ENCODE assay signal across 11 cellular contexts in the genomic region with DNA sequence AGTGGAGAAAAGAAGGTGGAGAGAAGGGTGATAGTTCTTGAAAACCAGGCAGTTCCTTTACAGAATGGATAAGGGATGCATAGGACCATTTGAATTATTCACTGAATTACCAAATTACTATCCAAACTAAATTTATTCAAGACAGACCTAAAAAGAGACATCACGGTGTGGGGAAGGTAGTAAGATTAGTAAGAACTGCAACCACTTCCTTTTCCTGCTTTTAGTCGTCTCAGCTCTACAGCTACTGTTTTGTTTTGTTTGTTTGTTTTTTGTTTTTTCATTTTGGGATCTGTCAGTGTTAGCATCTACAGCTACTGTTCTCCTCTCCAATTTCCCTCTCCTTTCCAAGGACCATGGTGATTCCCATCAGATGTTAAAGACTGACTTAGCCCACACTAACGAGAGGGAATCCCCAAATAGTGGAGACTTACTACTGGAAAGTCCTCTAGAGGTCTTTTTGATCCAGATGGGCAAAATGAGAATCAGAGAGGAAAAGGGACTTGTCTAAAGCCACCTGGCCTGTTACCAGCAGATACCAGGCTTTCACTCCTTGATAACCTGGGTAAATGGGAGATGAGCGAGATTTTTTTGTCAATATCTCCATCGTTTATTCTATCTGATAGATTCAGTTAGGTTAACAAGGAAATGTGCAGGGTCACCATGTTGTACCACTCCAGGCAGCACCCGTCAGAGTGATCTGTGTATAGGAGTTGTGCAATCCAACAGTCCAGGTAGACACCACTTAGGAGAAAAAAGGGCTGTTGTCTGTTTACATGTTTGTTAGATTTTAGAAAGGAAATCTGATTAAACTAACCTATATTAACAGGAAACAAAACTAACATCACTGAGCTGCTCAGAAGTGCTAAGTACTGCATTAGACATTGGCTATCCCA. TPM values are rescaled to one million over a fixed set of nuclear protein-coding genes. Genes with fewer than 3 reads are reported as not detected.
A peak's percentile ranks its signal among the peaks of the same experiment; 100 is the strongest.
DNase-seq lines count a peak whose midpoint lies in the region; ATAC-seq, FAIRE-seq and TF ChIP-seq lines count a peak whose summit lies in the region.
"Had no signal": no experiment of that assay in that cellular context is flagged by ENCODE, and none has a peak within 500 bp of the region (broad histone marks: within the 10 kb centered on the region; RNA-seq: fewer than 3 reads in every experiment).

No MANE protein-coding gene starts in this region.

- FAIRE-seq in kidney (lab: Jason Lieb, UNC): no peak

- H3K4me3 ChIP-seq in MM.1S (ENCODE audit: low read length) (0 out of 2 replicates have a peak overlapping the region, but pooled peaks have one; percentile 10), kidney (ENCODE audit: low read length in 2 of 2) (no peak overlapping the region)
- H3K4me3 ChIP-seq: esophagus squamous epithelium had no signal

- H3K36me3 ChIP-seq in MM.1S (replicated peaks; ENCODE audit: insufficient read depth, low read length) (peaks cover 19% of the 10 kb centered on the region; the same call in 1 of the 2 replicates), kidney (ENCODE audit: control insufficient read depth in 1 of 2, insufficient read depth in 2 of 2, low read length in 2 of 2) (no peaks in the 10 kb centered on the region)
- H3K36me3 ChIP-seq: esophagus squamous epithelium had no signal

- peaks cover 96% of the 10 kb centered on the region for H3K79me2 ChIP-seq in MM.1S (ENCODE audit: low read length)

- DNase-seq in activated CD8-positive, alpha-beta memory T cell treated with anti-CD3 and anti-CD28 coated beads, Interleukin-2, amount 10 ng/mL, durations not matched to agents 7 days and 5 days: no peak
- DNase-seq in activated CD8-positive, alpha-beta memory T cell treated with anti-CD3 and anti-CD28 coated beads for 24 hours: no peak
- DNase-seq in MM.1S (peak; percentile 50), OCI-M2 (lab: John Stamatoyannopoulos, UW; ENCODE audit: unreplicated experiment) (no peak), kidney (no peak), glutamatergic neuron (no peak)
- DNase-seq: esophagus squamous epithelium, NCI-H1048 had no signal

- H3K4me2 ChIP-seq in MM.1S (ENCODE audit: low read depth, low read length): peak overlapping the region; percentile 64

- H3K4me3 Mint-ChIP-seq in activated CD8-positive, alpha-beta memory T cell treated with anti-CD3 and anti-CD28 coated beads, Interleukin-2, amount 10 ng/mL, durations not matched to agents 7 days and 5 days: peak overlapping the region; percentile 61
- H3K4me3 Mint-ChIP-seq in stimulated activated memory B cell treated with anti-CD40 and anti-IgM and Interleukin-4, amounts not matched to agents 10 μg/mL and 1 μg/mL and 100 μg/mL, for 72 hours: peak overlapping the region; percentile 34
- no peak overlapping the region for H3K4me3 Mint-ChIP-seq in glutamatergic neuron (ENCODE audit: unreplicated experiment)

- H3K9me2 ChIP-seq in MM.1S (replicated peaks; ENCODE audit: insufficient read depth, low read length): no peaks in the 10 kb centered on the region

- peak; percentile 90 for ATAC-seq in activated CD8-positive, alpha-beta memory T cell treated with anti-CD3 and anti-CD28 coated beads, Interleukin-2, amount 10 ng/mL, durations not matched to agents 7 days and 5 days
- peak; percentile 61 for ATAC-seq in GM21737 (IDR thresholded peaks at IDR 0.05; ENCODE audit: unreplicated experiment)
- peak; percentile 79 for ATAC-seq in stimulated activated memory B cell treated with anti-CD40 and anti-IgM and Interleukin-4, amounts not matched to agents 10 μg/mL and 1 μg/mL and 100 μg/mL, for 72 hours

- peaks cover 86% of the 10 kb centered on the region for H3K36me3 Mint-ChIP-seq in activated CD8-positive, alpha-beta memory T cell treated with anti-CD3 and anti-CD28 coated beads, Interleukin-2, amount 10 ng/mL, durations not matched to agents 7 days and 5 days
- H3K36me3 Mint-ChIP-seq in stimulated activated memory B cell treated with anti-CD40 and anti-IgM and Interleukin-4, amounts not matched to agents 10 μg/mL and 1 μg/mL and 100 μg/mL, for 72 hours: peaks cover 68% of the 10 kb centered on the region
- H3K36me3 Mint-ChIP-seq in glutamatergic neuron (ENCODE audit: unreplicated experiment): no peaks in the 10 kb centered on the region

- no peaks in the 10 kb centered on the region for H3K9me3 ChIP-seq in MM.1S (replicated peaks; ENCODE audit: insufficient read depth, low read length)
- no peaks in the 10 kb centered on the region for H3K9me3 ChIP-seq in kidney (ENCODE audit: control insufficient read depth in 1 of 2, low read length in 2 of 2)
- H3K9me3 ChIP-seq: esophagus squamous epithelium had no signal

- H3K4me1 ChIP-seq in MM.1S (ENCODE audit: low read length) (peaks cover 53% of the 10 kb centered on the region), kidney (ENCODE audit: control insufficient read depth in 1 of 2, insufficient read depth in 1 of 2, low read depth in 1 of 2, low read length in 2 of 2) (peaks cover 0 to 2% of the 10 kb centered on the region in 2 donors)

- no peaks in the 10 kb centered on the region for H3K27me3 ChIP-seq in MM.1S (replicated peaks; ENCODE audit: insufficient read depth, low read length)
- H3K27me3 ChIP-seq: esophagus squamous epithelium had no signal

- no peaks in the 10 kb centered on the region for H4K20me1 ChIP-seq in MM.1S (ENCODE audit: insufficient read depth, low read length)

- H3K27ac ChIP-seq in MM.1S (ENCODE audit: low read length) (peak overlapping the region; percentile 63; the same call in 1 of the 2 replicates), kidney (ENCODE audit: low read depth in 2 of 2, low read length in 2 of 2) (no peak overlapping the region)
- H3K27ac ChIP-seq: esophagus squamous epithelium had no signal

- no peak overlapping the region for H2AFZ ChIP-seq in MM.1S (ENCODE audit: low read length)

- H3F3A ChIP-seq in MM.1S (ENCODE audit: insufficient read depth, low read length): peaks cover 23% of the 10 kb centered on the region; the same call in 1 of the 2 replicates

- H3K27me3 Mint-ChIP-seq in activated CD8-positive, alpha-beta memory T cell treated with anti-CD3 and anti-CD28 coated beads, Interleukin-2, amount 10 ng/mL, durations not matched to agents 7 days and 5 days: no peaks in the 10 kb centered on the region
- no peaks in the 10 kb centered on the region for H3K27me3 Mint-ChIP-seq in stimulated activated memory B cell treated with anti-CD40 and anti-IgM and Interleukin-4, amounts not matched to agents 10 μg/mL and 1 μg/mL and 100 μg/mL, for 72 hours
- H3K27me3 Mint-ChIP-seq in glutamatergic neuron (ENCODE audit: unreplicated experiment): no peaks in the 10 kb centered on the region

- H3K9ac ChIP-seq in MM.1S (ENCODE audit: low read length) (no peak overlapping the region; the same call in 1 of the 2 replicates), kidney (ENCODE audit: low read length in 2 of 2) (no peak overlapping the region)

- H3K4me1 Mint-ChIP-seq in activated CD8-positive, alpha-beta memory T cell treated with anti-CD3 and anti-CD28 coated beads, Interleukin-2, amount 10 ng/mL, durations not matched to agents 7 days and 5 days: peaks cover 72% of the 10 kb centered on the region
- peaks cover 70% of the 10 kb centered on the region for H3K4me1 Mint-ChIP-seq in stimulated activated memory B cell treated with anti-CD40 and anti-IgM and Interleukin-4, amounts not matched to agents 10 μg/mL and 1 μg/mL and 100 μg/mL, for 72 hours
- H3K4me1 Mint-ChIP-seq in glutamatergic neuron (ENCODE audit: low read depth, unreplicated experiment): no peaks in the 10 kb centered on the region

- H3K9me3 Mint-ChIP-seq in activated CD8-positive, alpha-beta memory T cell treated with anti-CD3 and anti-CD28 coated beads, Interleukin-2, amount 10 ng/mL, durations not matched to agents 7 days and 5 days (ENCODE audit: low read depth): no peaks in the 10 kb centered on the region
- H3K9me3 Mint-ChIP-seq in stimulated activated memory B cell treated with anti-CD40 and anti-IgM and Interleukin-4, amounts not matched to agents 10 μg/mL and 1 μg/mL and 100 μg/mL, for 72 hours: no peaks in the 10 kb centered on the region
- peaks cover 1% of the 10 kb centered on the region for H3K9me3 Mint-ChIP-seq in glutamatergic neuron (ENCODE audit: unreplicated experiment)

- intact Hi-C loops in kidney (cut with DNase I): no loop called here

- no peak for TF ChIP-seq CTCF in MM.1S (IDR thresholded peaks at IDR 0.05; ENCODE audit: low read length)
- no peak for TF ChIP-seq CTCF in kidney (IDR thresholded peaks at IDR 0.05; ENCODE audit: borderline replicate concordance, extremely low read depth, insufficient read depth)
- no peak for TF ChIP-seq CTCF in glutamatergic neuron (IDR thresholded peaks at IDR 0.05; ENCODE audit: partially characterized antibody, unreplicated experiment)

- peak overlapping the region; percentile 97 for H3K27ac Mint-ChIP-seq in activated CD8-positive, alpha-beta memory T cell treated with anti-CD3 and anti-CD28 coated beads, Interleukin-2, amount 10 ng/mL, durations not matched to agents 7 days and 5 days
- peak overlapping the region; percentile 70 for H3K27ac Mint-ChIP-seq in stimulated activated memory B cell treated with anti-CD40 and anti-IgM and Interleukin-4, amounts not matched to agents 10 μg/mL and 1 μg/mL and 100 μg/mL, for 72 hours
- no peak overlapping the region for H3K27ac Mint-ChIP-seq in glutamatergic neuron (ENCODE audit: unreplicated experiment)

- CTCF ChIA-PET in activated CD8-positive, alpha-beta memory T cell treated with anti-CD3 and anti-CD28 coated beads, Interleukin-2, amount 10 ng/mL, durations not matched to agents 7 days and 5 days (lab: Charles Lee): interaction anchor here (1.6 kb wide), 1 partner anchor 9 kb away, joined by 3 read pairs; no protein-coding TSS in a partner anchor

RNA-seq across cellular contexts. Expression of a gene that starts 6.0 kb away (rescaled TPM):
- total RNA-seq in activated CD8-positive, alpha-beta memory T cell treated with anti-CD3 and anti-CD28 coated beads, Interleukin-2, amount 10 ng/mL, durations not matched to agents 7 days and 5 days: 100 to 1,000 TPM; 305 to 312 TPM
- total RNA-seq in kidney (102 TPM), glutamatergic neuron (ENCODE audit: unreplicated experiment) (not detected)
- 11.7 TPM for polyA plus RNA-seq in kidney (ENCODE audit: insufficient read depth, low read depth, low replicate concordance)
- total RNA-seq: SK-MEL-5 had no signal

Comparison
In these comparisons a context has a peak if more than half of its experiments do, and no peak if none do; other contexts are left out.
1. RNA of a gene that starts 6.0 kb away (total RNA-seq): 305 to 312 TPM in activated CD8-positive, alpha-beta memory T cell treated with anti-CD3 and anti-CD28 coated beads, Interleukin-2, amount 10 ng/mL, durations not matched to agents 7 days and 5 days and 102 TPM in kidney (single experiment); not detected in glutamatergic neuron (single experiment); every median in the first group is over 10 times any median in the second.
2. Peak in every context shown above with its lines, with median percentiles within 50 percentile points of each other: ATAC-seq.